In genomic region chr5:180168758-180169157, GRCh38 we compare ENCODE assay signal across 27 cellular contexts. TPM values are rescaled to one million over a fixed set of nuclear protein-coding genes. Genes with fewer than 3 reads are reported as not detected.
"Had no signal": no experiment of that assay in that cellular context is flagged by ENCODE, and none has a peak within 500 bp of the region (broad histone marks: within the 10 kb centered on the region; RNA-seq: fewer than 3 reads in every experiment).

No MANE protein-coding gene starts in this region.

- H3K4me1 Mint-ChIP-seq: activated CD4-positive, alpha-beta T cell treated with anti-CD3 and anti-CD28 coated beads for 36 hours; stimulated activated effector memory CD8-positive, alpha-beta T cell treated with anti-CD3 and anti-CD28 coated beads, Interleukin-12 subunit alpha, Interleukin-12 subunit beta, amount 100 ng/mL, for 72 hours; stimulated activated naive CD8-positive, alpha-beta T cell treated with anti-CD3 and anti-CD28 coated beads, Interleukin-15, amount 100 ng/mL, for 72 hours had no signal

- H3K4me3 Mint-ChIP-seq: activated CD4-positive, alpha-beta T cell treated with anti-CD3 and anti-CD28 coated beads for 36 hours; activated naive CD8-positive, alpha-beta T cell; activated T-cell treated with anti-CD3 and anti-CD28 coated beads, Interleukin-2, amount 50 U/mL, for 72 hours; stimulated activated effector memory CD8-positive, alpha-beta T cell treated with anti-CD3 and anti-CD28 coated beads, Interleukin-12 subunit alpha, Interleukin-12 subunit beta, amount 100 ng/mL, for 72 hours; stimulated activated naive CD8-positive, alpha-beta T cell treated with anti-CD3 and anti-CD28 coated beads, Interleukin-15, amount 100 ng/mL, for 72 hours had no signal

- DNase-seq: activated CD4-positive, alpha-beta T cell treated with anti-CD3 and anti-CD28 coated beads for 36 hours; activated CD4-positive, alpha-beta T cell treated with anti-CD3 and anti-CD28 coated beads, Interleukin-2, amount 50 U/mL, for 4 hours; activated CD4-positive, CD25-positive, alpha-beta regulatory T cell; activated naive CD4-positive, alpha-beta T cell; activated T-cell treated with anti-CD3 and anti-CD28 coated beads for 4 hours; activated T-cell treated with anti-CD3 and anti-CD28 coated beads, Interleukin-2, amount 50 U/mL, for 72 hours; anterior cingulate cortex; cortex of kidney; esophagus squamous epithelium; foreskin melanocyte; left lung; ovary; retina; stimulated activated CD4-positive, alpha-beta T cell treated with anti-CD3 and anti-CD28 coated beads, Interleukin-12 subunit alpha, Interleukin-12 subunit beta, amount 100 ng/mL, for 4 hours; stimulated activated CD4-positive, alpha-beta T cell treated with anti-CD3 and anti-CD28 coated beads, Interleukin-4, amount 100 ng/mL, for 24 hours; stimulated activated naive CD8-positive, alpha-beta T cell treated with anti-CD3 and anti-CD28 coated beads, Interleukin-15, amount 100 ng/mL, for 72 hours; thyroid gland; upper lobe of right lung had no signal

- ATAC-seq: activated CD4-positive, alpha-beta T cell treated with anti-CD3 and anti-CD28 coated beads for 36 hours; activated T-cell treated with anti-CD3 and anti-CD28 coated beads, Interleukin-2, amount 50 U/mL, for 72 hours; left lung; stimulated activated effector memory CD8-positive, alpha-beta T cell treated with anti-CD3 and anti-CD28 coated beads, Interleukin-12 subunit alpha, Interleukin-12 subunit beta, amount 100 ng/mL, for 72 hours; stimulated activated naive CD8-positive, alpha-beta T cell treated with anti-CD3 and anti-CD28 coated beads, Interleukin-15, amount 100 ng/mL, for 72 hours; upper lobe of right lung had no signal

- H3K27ac ChIP-seq: esophagus squamous epithelium, left lung, ovary, skin epidermis, thyroid gland, upper lobe of right lung had no signal

- H3K27ac Mint-ChIP-seq: activated CD4-positive, alpha-beta T cell treated with anti-CD3 and anti-CD28 coated beads for 36 hours; activated naive CD8-positive, alpha-beta T cell; activated T-cell treated with anti-CD3 and anti-CD28 coated beads, Interleukin-2, amount 50 U/mL, for 72 hours; progenitor cell of endocrine pancreas; stimulated activated effector memory CD8-positive, alpha-beta T cell treated with anti-CD3 and anti-CD28 coated beads, Interleukin-12 subunit alpha, Interleukin-12 subunit beta, amount 100 ng/mL, for 72 hours; stimulated activated naive CD8-positive, alpha-beta T cell treated with anti-CD3 and anti-CD28 coated beads, Interleukin-15, amount 100 ng/mL, for 72 hours had no signal

- H3K27me3 ChIP-seq: ovary, thyroid gland had no signal

- H3K9me3 ChIP-seq: esophagus squamous epithelium, left lung, ovary, thyroid gland, upper lobe of right lung had no signal

- H3K4me1 ChIP-seq: left lung, upper lobe of right lung had no signal

- H3K4me3 ChIP-seq: esophagus squamous epithelium, left lung, lung, ovary, skin epidermis, thyroid gland, upper lobe of right lung had no signal

- H3K9me3 Mint-ChIP-seq: stimulated activated effector memory CD8-positive, alpha-beta T cell treated with anti-CD3 and anti-CD28 coated beads, Interleukin-12 subunit alpha, Interleukin-12 subunit beta, amount 100 ng/mL, for 72 hours; stimulated activated naive CD8-positive, alpha-beta T cell treated with anti-CD3 and anti-CD28 coated beads, Interleukin-15, amount 100 ng/mL, for 72 hours had no signal

- H3K36me3 Mint-ChIP-seq: activated naive CD8-positive, alpha-beta T cell; stimulated activated effector memory CD8-positive, alpha-beta T cell treated with anti-CD3 and anti-CD28 coated beads, Interleukin-12 subunit alpha, Interleukin-12 subunit beta, amount 100 ng/mL, for 72 hours had no signal

- H3K36me3 ChIP-seq: esophagus squamous epithelium, left lung, ovary, thyroid gland, upper lobe of right lung had no signal

RNA-seq across cellular contexts. Expression of gene RASGEF1C, which starts 40.3 kb away (rescaled TPM):
- total RNA-seq: activated CD4-positive, alpha-beta T cell treated with anti-CD3 and anti-CD28 coated beads for 36 hours; activated T-cell treated with anti-CD3 and anti-CD28 coated beads, Interleukin-2, amount 50 U/mL, for 72 hours; chondrocyte; glomerular endothelial cell; left lung; mesenteric fat pad; T-helper 1 cell treated with Interleukin-12 subunit alpha and Interleukin-12 subunit beta and Interleukin-4 antibody, amounts not matched to agents 30 ng/mL and 1 ng/mL, for 36 hours; upper lobe of right lung had no signal
